ENCODE assay signal across 13 cellular contexts in the genomic region with DNA sequence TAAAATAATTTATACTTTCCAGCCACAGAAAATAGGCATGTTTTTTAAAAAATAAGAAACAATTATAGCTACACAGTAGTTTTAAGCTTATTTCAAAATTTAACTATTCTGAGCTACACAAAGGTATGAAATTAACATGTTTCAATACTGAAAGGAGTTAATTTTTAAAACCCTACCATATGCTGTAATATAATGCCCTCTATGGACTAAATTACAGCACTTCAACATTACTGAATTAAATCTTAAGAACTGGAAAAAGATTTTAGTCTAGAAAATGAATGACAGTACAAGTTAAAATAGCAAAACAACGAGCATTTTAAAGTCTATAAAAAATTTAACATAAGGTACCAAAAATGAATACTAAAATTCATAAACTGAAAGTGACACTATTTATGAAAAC. TPM values are rescaled to one million over a fixed set of nuclear protein-coding genes. Genes with fewer than 3 reads are reported as not detected.
A peak's percentile ranks its signal among the peaks of the same experiment; 100 is the strongest.
DNase-seq lines count a peak whose midpoint lies in the region; ATAC-seq and TF ChIP-seq lines count a peak whose summit lies in the region.
"Had no signal": no experiment of that assay in that cellular context is flagged by ENCODE, and none has a peak within 500 bp of the region (broad histone marks: within the 10 kb centered on the region; RNA-seq: fewer than 3 reads in every experiment).

No MANE protein-coding gene starts in this region.

- no peak for TF ChIP-seq EP300 in stomach (IDR thresholded peaks at IDR 0.05)

- WGBS in stomach, 5 donors: 25 to 36% (median 33%) methylated on average over 1 of the region's 1 CpG

- CTCF ChIA-PET in MCF 10A (lab: Yijun Ruan, JAX) (interaction anchor here (0.6 to 16.8 kb wide), 34 partner anchors 7 to 341 kb away, joined by 3 to 169 read pairs (median 5); partner anchors contain the start of genes EML6 and RTN4), PC-9 (lab: Charles Lee) (no interaction called here)

- H4K20me1 ChIP-seq in PC-9 (ENCODE audit: insufficient read depth): peaks cover 100% of the 10 kb centered on the region

- DNase-seq in MCF 10A (ENCODE audit: unreplicated experiment) (no peak), breast epithelium (ENCODE audit: low spot score in 2 of 2) (no peak), PC-9 (no peak), foreskin keratinocyte (no peak), stomach (no peak), kidney glomerular epithelial cell (lab: John Stamatoyannopoulos, UW) (no peak)
- DNase-seq: BE2C; NCI-H748 treated with DMSO at 0.1 percent for 48 hours; stimulated activated CD4-positive, alpha-beta T cell treated with anti-CD3 and anti-CD28 coated beads, Interleukin-1b, Interleukin-23, amount 100 ng/mL, for 48 hours; T-helper 9 cell had no signal

- H3K36me3 ChIP-seq in breast epithelium: no peaks in the 10 kb centered on the region
- H3K36me3 ChIP-seq in PC-9 (ENCODE audit: low read depth): peaks cover 46% of the 10 kb centered on the region
- H3K36me3 ChIP-seq in stomach: peaks cover 0 to 2% (median 0%) of the 10 kb centered on the region in 4 donors
- H3K36me3 ChIP-seq: BE2C had no signal

- no peak overlapping the region for H2AFZ ChIP-seq in PC-9

- peaks cover 0 to 24% of the 10 kb centered on the region in 2 donors for H3K4me1 ChIP-seq in breast epithelium
- H3K4me1 ChIP-seq in PC-9 (replicated peaks; ENCODE audit: insufficient read depth): peaks cover 92% of the 10 kb centered on the region
- H3K4me1 ChIP-seq in foreskin keratinocyte: peaks cover 80% of the 10 kb centered on the region
- peaks cover 40 to 100% (median 70%) of the 10 kb centered on the region in 4 donors for H3K4me1 ChIP-seq in stomach

- intact Hi-C loops in MCF 10A (cut with micrococcal nuclease): loop anchor here (1.0 to 5.0 kb wide), 3 partner anchors 35 to 257 kb away; no protein-coding TSS in a partner anchor
- intact Hi-C loops in breast epithelium (cut with DNase I; ENCODE audit: low total_unique reads): no loop called here
- intact Hi-C loops in PC-9 (cut with micrococcal nuclease; ENCODE audit: unreplicated experiment): loop anchor here (10.0 kb wide), 1 partner anchor 109 kb away; no protein-coding TSS in a partner anchor
- intact Hi-C loops in stomach (cut with DNase I; ENCODE audit: low total_unique reads): no loop called here

- peak; percentile 20 for TF ChIP-seq CTCF in MCF 10A (IDR thresholded peaks at IDR 0.05; ENCODE audit: unreplicated experiment)
- peak in 1 of 3 donors; percentile 26 for TF ChIP-seq CTCF in breast epithelium (IDR thresholded peaks at IDR 0.05)
- no peak for TF ChIP-seq CTCF in PC-9 (conservative IDR thresholded peaks at IDR 0.05)
- TF ChIP-seq CTCF in foreskin keratinocyte (conservative IDR thresholded peaks at IDR 0.05): peak; percentile 59
- peak in 2 of 7 experiments; percentile 16 to 33 for TF ChIP-seq CTCF in stomach (IDR thresholded peaks at IDR 0.05)

- TF ChIP-seq POLR2A in breast epithelium (IDR thresholded peaks at IDR 0.05) (no peak), stomach (IDR thresholded peaks at IDR 0.05) (no peak)

- H3K79me2 ChIP-seq in PC-9 (ENCODE audit: low read depth): peaks cover 100% of the 10 kb centered on the region

- ATAC-seq in foreskin keratinocyte: no peak
- no peak for ATAC-seq in GM21717 (IDR thresholded peaks at IDR 0.05; ENCODE audit: unreplicated experiment)
- ATAC-seq in HG03354 (IDR thresholded peaks at IDR 0.05; ENCODE audit: poor library complexity, severe bottlenecking, unreplicated experiment): no peak

- H3K27ac Mint-ChIP-seq in MCF 10A (ENCODE audit: low read depth, unreplicated experiment): peak overlapping the region; percentile 76

- peak overlapping the region in 1 of 2 donors; percentile 84 for H3K27ac ChIP-seq in breast epithelium
- peak overlapping the region; percentile 23; the same call in 1 of the 2 replicates for H3K27ac ChIP-seq in PC-9
- no peak overlapping the region for H3K27ac ChIP-seq in foreskin keratinocyte
- H3K27ac ChIP-seq in stomach: peak overlapping the region in 3 of 5 donors; percentile 3 to 85 (median 81)

- H3K9me3 ChIP-seq in breast epithelium (no peaks in the 10 kb centered on the region), PC-9 (ENCODE audit: insufficient read depth, low read depth) (no peaks in the 10 kb centered on the region; the same call in 1 of the 2 replicates), stomach (no peaks in the 10 kb centered on the region)
- H3K9me3 ChIP-seq: BE2C had no signal

- POLR2A ChIA-PET in MCF 10A (lab: Yijun Ruan, JAX): interaction anchor here (0.6 to 16.5 kb wide), 15 partner anchors 11 to 1046 kb away, joined by 3 to 289 read pairs (median 4); partner anchors contain the start of genes CLHC1, RPS27A and RTN4
- POLR2A ChIA-PET in PC-9 (lab: Charles Lee; ENCODE audit: unreplicated experiment): interaction anchor here (0.6 to 0.8 kb wide), 2 partner anchors 16 to 41 kb away, joined by 8 to 9 read pairs; no protein-coding TSS in a partner anchor

- H3K4me1 Mint-ChIP-seq in MCF 10A (ENCODE audit: insufficient read depth, unreplicated experiment): peaks cover 38% of the 10 kb centered on the region

- H3K36me3 Mint-ChIP-seq in MCF 10A (ENCODE audit: insufficient read depth, unreplicated experiment): peaks cover 12% of the 10 kb centered on the region

- H3K9me3 Mint-ChIP-seq in MCF 10A (ENCODE audit: unreplicated experiment): no peaks in the 10 kb centered on the region
- H3K9me3 Mint-ChIP-seq: neural crest cell had no signal

- H3K4me3 Mint-ChIP-seq in MCF 10A (ENCODE audit: unreplicated experiment): peak overlapping the region; percentile 30
- H3K4me3 Mint-ChIP-seq: neural crest cell had no signal

- H3K4me3 ChIP-seq in breast epithelium (no peak overlapping the region), PC-9 (no peak overlapping the region), stomach (no peak overlapping the region)

- H3F3A ChIP-seq in PC-9 (ENCODE audit: insufficient read depth, low read depth): peaks cover 97% of the 10 kb centered on the region

- H3K27me3 Mint-ChIP-seq in MCF 10A (ENCODE audit: insufficient read depth, unreplicated experiment): no peaks in the 10 kb centered on the region

- peak overlapping the region; percentile 15; the same call in 1 of the 2 replicates for H3K4me2 ChIP-seq in PC-9

- H3K27me3 ChIP-seq in breast epithelium (no peaks in the 10 kb centered on the region), PC-9 (ENCODE audit: insufficient read depth, low read depth) (no peaks in the 10 kb centered on the region), foreskin keratinocyte (no peaks in the 10 kb centered on the region), stomach (no peaks in the 10 kb centered on the region)
- H3K27me3 ChIP-seq: BE2C had no signal

- BruUV-seq in MCF 10A (replicated peaks; lab: Mats Ljungman, UMichigan): no TSS peak
- no TSS peak for BruUV-seq in PC-9 (replicated peaks; lab: Mats Ljungman, UMichigan)

- H3K9me2 ChIP-seq in PC-9 (ENCODE audit: insufficient read depth): no peaks in the 10 kb centered on the region

RNA-seq across cellular contexts. Expression of gene RTN4, which starts 36.3 kb away (rescaled TPM):
- total RNA-seq in MCF 10A (2022): 389 and 391 TPM in 2 replicates
- 100 to 1,000 TPM; 188 to 419 (median 201) TPM for total RNA-seq in breast epithelium
- 342 and 343 TPM in 2 replicates for total RNA-seq in PC-9 (2021)
- total RNA-seq in foreskin keratinocyte: 271 and 333 TPM in 2 replicates
- polyA plus RNA-seq in foreskin keratinocyte: 226 and 280 TPM in 2 replicates
- 100 to 1,000 TPM; 114 to 463 (median 173) TPM for total RNA-seq in stomach
- polyA plus RNA-seq in stomach: 100 to 1,000 TPM in 1 of 3 donors, 10 to 100 TPM in 2; 40.8 to 116 (median 48.7) TPM

Comparison
In these comparisons a context has a peak if more than half of its experiments do, and no peak if none do; other contexts are left out.
1. intact Hi-C loops: an anchor here in MCF 10A (1.0 to 5.0 kb wide) and PC-9 (10.0 kb wide); none called in breast epithelium and stomach.